Comparison of ENCODE assay signal across 29 cellular contexts in genomic region chr18:49766646-49767045, GRCh38.
"Had no signal": no experiment of that assay in that cellular context is flagged by ENCODE, and none has a peak within 500 bp of the region (broad histone marks: within the 10 kb centered on the region; RNA-seq: fewer than 3 reads in every experiment).

No MANE protein-coding gene starts in this region.

- H3K36me3 ChIP-seq: colonic mucosa, esophagus squamous epithelium, left ventricle myocardium inferior, lower lobe of right lung, sigmoid colon, tibial artery had no signal

- H3K4me3 Mint-ChIP-seq: dendritic cell treated with granulocyte-macrophage colony-stimulating factor and Interleukin-4, amounts not matched to agents 40 ng/mL and 50 ng/mL, for 4 days; endodermal cell; immature natural killer cell; naive B cell; natural killer cell treated with Interleukin-12 subunit alpha and Interleukin-12 subunit beta and Interleukin-15 and Interleukin-18, amount 100 ng/mL, for 72 hours; neural crest cell; stimulated activated memory B cell treated with anti-CD40 and anti-IgM and Interleukin-4, amounts not matched to agents 10 μg/mL and 1 μg/mL and 100 μg/mL, for 72 hours; type B pancreatic cell had no signal

- H3K27ac ChIP-seq: colonic mucosa, esophagus squamous epithelium, left ventricle myocardium inferior, lower lobe of right lung, psoas muscle, sigmoid colon, testis, tibial artery had no signal

- H3K9me3 Mint-ChIP-seq: dendritic cell treated with granulocyte-macrophage colony-stimulating factor and Interleukin-4, amounts not matched to agents 40 ng/mL and 50 ng/mL, for 4 days; endodermal cell; natural killer cell treated with Interleukin-12 subunit alpha and Interleukin-12 subunit beta and Interleukin-15 and Interleukin-18, amount 100 ng/mL, for 72 hours; neural crest cell; stimulated activated memory B cell treated with anti-CD40 and anti-IgM and Interleukin-4, amounts not matched to agents 10 μg/mL and 1 μg/mL and 100 μg/mL, for 72 hours; type B pancreatic cell had no signal

- H3K27me3 ChIP-seq: colonic mucosa, esophagus squamous epithelium, sigmoid colon, testis, tibial artery had no signal

- H3K36me3 Mint-ChIP-seq: immature natural killer cell; naive B cell; natural killer cell treated with Interleukin-12 subunit alpha and Interleukin-12 subunit beta and Interleukin-15 and Interleukin-18, amount 100 ng/mL, for 72 hours; stimulated activated memory B cell treated with anti-CD40 and anti-IgM and Interleukin-4, amounts not matched to agents 10 μg/mL and 1 μg/mL and 100 μg/mL, for 72 hours; type B pancreatic cell had no signal

- H3K27ac Mint-ChIP-seq: dendritic cell treated with granulocyte-macrophage colony-stimulating factor and Interleukin-4, amounts not matched to agents 40 ng/mL and 50 ng/mL, for 4 days; endodermal cell; naive B cell; stimulated activated memory B cell treated with anti-CD40 and anti-IgM and Interleukin-4, amounts not matched to agents 10 μg/mL and 1 μg/mL and 100 μg/mL, for 72 hours; type B pancreatic cell had no signal

- H3K4me3 ChIP-seq: colonic mucosa, esophagus squamous epithelium, left ventricle myocardium inferior, lower lobe of right lung, mucosa of descending colon, psoas muscle, sigmoid colon, testis, tibial artery had no signal

- H3K4me1 Mint-ChIP-seq: endodermal cell; immature natural killer cell; naive B cell; neural crest cell; stimulated activated memory B cell treated with anti-CD40 and anti-IgM and Interleukin-4, amounts not matched to agents 10 μg/mL and 1 μg/mL and 100 μg/mL, for 72 hours had no signal

- H3K9me3 ChIP-seq: colonic mucosa, esophagus squamous epithelium, left ventricle myocardium inferior, lower lobe of right lung, mucosa of descending colon, psoas muscle, sigmoid colon, testis, tibial artery had no signal

- DNase-seq: colonic mucosa; effector CD8-positive, alpha-beta T cell; endodermal cell; esophagus squamous epithelium; foreskin melanocyte; hypothalamus; immature natural killer cell; islet precursor cell; kidney glomerular epithelial cell; left colon; left ventricle myocardium inferior; lower lobe of right lung; mucosa of descending colon; naive B cell; nucleus accumbens; psoas muscle; right cardiac atrium; sigmoid colon; stimulated activated CD4-positive, alpha-beta T cell treated with anti-CD3 and anti-CD28 coated beads, Interleukin-2, amount 100 ng/mL, for 24 hours; stimulated activated CD4-positive, alpha-beta T cell treated with anti-CD3 and anti-CD28 coated beads, Interleukin-4, amount 100 ng/mL, for 24 hours; stimulated activated naive CD8-positive, alpha-beta T cell treated with anti-CD3 and anti-CD28 coated beads, Interleukin-15, Interleukin-2, amounts not matched to agents 100 U/mL and 50 U/mL, for 24 hours; substantia nigra; testis; tibial artery had no signal

- H3K27me3 Mint-ChIP-seq: dendritic cell treated with granulocyte-macrophage colony-stimulating factor and Interleukin-4, amounts not matched to agents 40 ng/mL and 50 ng/mL, for 4 days; naive B cell; natural killer cell treated with Interleukin-12 subunit alpha and Interleukin-12 subunit beta and Interleukin-15 and Interleukin-18, amount 100 ng/mL, for 72 hours; stimulated activated memory B cell treated with anti-CD40 and anti-IgM and Interleukin-4, amounts not matched to agents 10 μg/mL and 1 μg/mL and 100 μg/mL, for 72 hours had no signal

- H3K4me1 ChIP-seq: colonic mucosa, esophagus squamous epithelium, left ventricle myocardium inferior, lower lobe of right lung, psoas muscle, testis, tibial artery had no signal

- ATAC-seq: left colon; lower lobe of right lung; psoas muscle; stimulated activated memory B cell treated with anti-CD40 and anti-IgM and Interleukin-4, amounts not matched to agents 10 μg/mL and 1 μg/mL and 100 μg/mL, for 72 hours; stimulated activated naive CD8-positive, alpha-beta T cell treated with anti-CD3 and anti-CD28 coated beads, Interleukin-15, Interleukin-2, amounts not matched to agents 100 U/mL and 50 U/mL, for 24 hours had no signal
